ENCODE assay signal across 30 cellular contexts in genomic region chr7:44272981-44273380, GRCh38. TPM values are rescaled to one million over a fixed set of nuclear protein-coding genes. Genes with fewer than 3 reads are reported as not detected.
"Had no signal": no experiment of that assay in that cellular context is flagged by ENCODE, and none has a peak within 500 bp of the region (broad histone marks: within the 10 kb centered on the region; RNA-seq: fewer than 3 reads in every experiment).

No MANE protein-coding gene starts in this region.

- H3K4me1 ChIP-seq: lower lobe of right lung, sigmoid colon had no signal

- H3K4me3 Mint-ChIP-seq: activated T-cell treated with anti-CD3 and anti-CD28 coated beads, Interleukin-2, amount 50 U/mL, for 72 hours; natural killer cell; T-helper 2 cell treated with Interferon-gamma antibody and Interleukin-4, amounts not matched to agents 5 μg/mL and 100 μg/mL, for 36 hours had no signal

- H3K4me1 Mint-ChIP-seq: natural killer cell had no signal

- H3K9me3 ChIP-seq: lower lobe of right lung, sigmoid colon, suprapubic skin, tibial nerve had no signal

- H3K4me3 ChIP-seq: cardiac muscle cell, coronary artery, lower lobe of right lung, sigmoid colon, suprapubic skin, tibial nerve had no signal

- DNase-seq: activated CD4-positive, alpha-beta T cell treated with anti-CD3 and anti-CD28 coated beads for 4 hours; activated CD4-positive, alpha-beta T cell treated with anti-CD3 and anti-CD28 coated beads, Interleukin-2, amount 50 U/mL, for 4 hours; activated CD4-positive, CD25-positive, alpha-beta regulatory T cell; activated naive CD4-positive, alpha-beta T cell; activated T-cell treated with anti-CD3 and anti-CD28 coated beads for 4 hours; activated T-cell treated with anti-CD3 and anti-CD28 coated beads, Interleukin-2, amount 50 U/mL, for 72 hours; foreskin fibroblast; left colon; lower lobe of right lung; mesendoderm; natural killer cell; sigmoid colon; small intestine; stimulated activated CD4-positive, alpha-beta T cell treated with anti-CD3 and anti-CD28 coated beads, Interleukin-1b, Interleukin-23, amount 100 ng/mL, for 48 hours; stimulated activated CD4-positive, alpha-beta T cell treated with anti-CD3 and anti-CD28 coated beads, Interleukin-4, amount 100 ng/mL, for 4 hours; stimulated activated CD8-positive, alpha-beta memory T cell treated with anti-CD3 and anti-CD28 coated beads, Interleukin-4, amount 100 ng/mL, for 48 hours; stimulated activated naive CD4-positive, alpha-beta T cell; T-helper 1 cell had no signal

- FAIRE-seq: endothelial cell of umbilical vein, islet of Langerhans, small intestine had no signal

- H3K9me3 Mint-ChIP-seq: activated naive CD4-positive, alpha-beta T cell treated with anti-CD3 and anti-CD28 coated beads, Interleukin-2, amount 50 U/mL, for 72 hours; activated T-cell treated with anti-CD3 and anti-CD28 coated beads, Interleukin-2, amount 50 U/mL, for 72 hours; natural killer cell; T-helper 2 cell treated with Interferon-gamma antibody and Interleukin-4, amounts not matched to agents 5 μg/mL and 100 μg/mL, for 36 hours had no signal

- ATAC-seq: activated naive CD4-positive, alpha-beta T cell treated with anti-CD3 and anti-CD28 coated beads, Interleukin-2, amount 50 U/mL, for 72 hours; activated T-cell treated with anti-CD3 and anti-CD28 coated beads, Interleukin-2, amount 50 U/mL, for 72 hours; esophagus mucosa; left colon; lower lobe of right lung; natural killer cell had no signal

- H3K27ac Mint-ChIP-seq: activated T-cell treated with anti-CD3 and anti-CD28 coated beads, Interleukin-2, amount 50 U/mL, for 72 hours; natural killer cell; T-helper 2 cell treated with Interferon-gamma antibody and Interleukin-4, amounts not matched to agents 5 μg/mL and 100 μg/mL, for 36 hours had no signal

- H3K36me3 Mint-ChIP-seq: activated naive CD4-positive, alpha-beta T cell treated with anti-CD3 and anti-CD28 coated beads, Interleukin-2, amount 50 U/mL, for 72 hours; natural killer cell had no signal

- H3K27ac ChIP-seq: cardiac muscle cell, coronary artery, lower lobe of right lung, sigmoid colon, suprapubic skin, tibial nerve had no signal

- H3K36me3 ChIP-seq: cardiac muscle cell, lower lobe of right lung, sigmoid colon, suprapubic skin, tibial nerve had no signal

RNA-seq across cellular contexts. Expression of gene CAMK2B, which starts 52.4 kb away (rescaled TPM):
- total RNA-seq: mononuclear cell, osteocyte, ureter had no signal
